In the genomic region with DNA sequence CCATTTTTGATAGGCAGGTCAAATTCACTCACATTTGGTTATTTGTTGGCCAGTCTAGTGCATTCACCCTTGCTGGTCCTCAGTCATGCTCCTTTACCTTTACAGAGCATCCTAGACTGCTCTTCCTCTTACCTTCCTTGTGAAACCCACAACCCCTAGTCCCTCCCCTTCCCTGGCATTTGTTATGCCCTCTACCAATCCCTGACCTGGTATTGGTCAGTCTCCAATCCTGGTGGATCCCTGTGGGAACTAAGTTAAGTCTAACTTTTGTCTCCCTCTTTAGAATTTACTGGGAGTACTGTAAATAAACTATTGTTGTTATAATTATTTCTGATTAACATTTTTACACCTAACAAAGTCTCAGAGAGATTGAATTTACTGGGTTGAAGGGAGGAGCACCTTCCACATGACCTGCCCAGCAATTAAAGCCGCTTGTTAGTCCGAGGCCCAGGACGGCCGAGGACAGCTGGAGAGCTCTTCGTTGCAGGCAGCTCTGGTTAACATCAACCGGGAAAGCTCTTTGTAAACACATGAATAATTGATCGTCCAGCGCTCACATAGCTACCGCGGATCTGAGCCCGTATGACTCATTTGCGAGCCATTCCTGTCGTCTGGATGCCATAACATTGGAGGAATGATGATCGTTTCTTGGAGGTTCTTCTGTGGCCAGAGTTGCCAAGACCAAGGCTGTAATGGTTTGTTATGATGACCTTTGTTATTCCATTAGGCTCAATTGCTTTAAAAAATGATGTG, we compare ENCODE assay signal across 14 cellular contexts. TPM values are rescaled to one million over a fixed set of nuclear protein-coding genes. Genes with fewer than 3 reads are reported as not detected.
A peak's percentile ranks its signal among the peaks of the same experiment; 100 is the strongest.
DNase-seq lines count a peak whose midpoint lies in the region; ATAC-seq and TF ChIP-seq lines count a peak whose summit lies in the region.
"Had no signal": no experiment of that assay in that cellular context is flagged by ENCODE, and none has a peak within 500 bp of the region (broad histone marks: within the 10 kb centered on the region; RNA-seq: fewer than 3 reads in every experiment).

No MANE protein-coding gene starts in this region.

- no peak overlapping the region for H3K27ac ChIP-seq in GM23338 (ENCODE audit: low read depth)
- peak overlapping the region in 4 of 5 donors; percentile 35 to 66 (median 50) for H3K27ac ChIP-seq in stomach
- H3K27ac ChIP-seq: tibial nerve had no signal

- WGBS in stomach, 5 donors = 43 to 76% (median 69%) methylated on average over 14 of the region's 14 CpGs

- no peak overlapping the region for H2AFZ ChIP-seq in GM23338

- H3K9me2 ChIP-seq in GM23338 (ENCODE audit: insufficient read depth) = no peaks in the 10 kb centered on the region

- H3K4me1 Mint-ChIP-seq in GM23338 = peaks cover 13% of the 10 kb centered on the region
- no peaks in the 10 kb centered on the region for H3K4me1 Mint-ChIP-seq in activated CD4-positive, alpha-beta memory T cell treated with anti-CD3 and anti-CD28 coated beads for 36 hours (ENCODE audit: low read depth)
- H3K4me1 Mint-ChIP-seq: activated CD4-positive, alpha-beta T cell treated with anti-CD3 and anti-CD28 coated beads for 36 hours; brain; immature natural killer cell had no signal

- CTCF ChIA-PET in activated CD4-positive, alpha-beta memory T cell treated with anti-CD3 and anti-CD28 coated beads for 36 hours (lab: Charles Lee) = no interaction called here

- H3K27ac Mint-ChIP-seq in GM23338 = no peak overlapping the region; the same call in 1 of the 2 replicates
- no peak overlapping the region for H3K27ac Mint-ChIP-seq in activated CD4-positive, alpha-beta memory T cell treated with anti-CD3 and anti-CD28 coated beads for 36 hours
- H3K27ac Mint-ChIP-seq: activated CD4-positive, alpha-beta T cell treated with anti-CD3 and anti-CD28 coated beads for 36 hours; brain; immature natural killer cell had no signal

- H3K79me2 ChIP-seq in GM23338 (replicated peaks; ENCODE audit: insufficient read depth) = no peaks in the 10 kb centered on the region

- H4K20me1 ChIP-seq in GM23338 (replicated peaks; ENCODE audit: insufficient read depth) = no peaks in the 10 kb centered on the region

- DNase-seq in GM23338 (ENCODE audit: low spot score) (peak; percentile 83), adipocyte (ENCODE audit: low read depth) (peak; percentile 74), iris pigment epithelial cell (ENCODE audit: low read depth) (peak; percentile 77), stomach (no peak), kidney glomerular epithelial cell (lab: John Stamatoyannopoulos, UW) (no peak)
- DNase-seq in stimulated activated CD4-positive, alpha-beta T cell treated with anti-CD3 and anti-CD28 coated beads, Interleukin-4, amount 100 ng/mL, for 1 hour = no peak
- DNase-seq in activated CD4-positive, alpha-beta memory T cell treated with anti-CD3 and anti-CD28 coated beads for 36 hours = no peak
- DNase-seq: activated CD4-positive, alpha-beta T cell treated with anti-CD3 and anti-CD28 coated beads for 36 hours; immature natural killer cell; stimulated activated CD4-positive, alpha-beta T cell treated with anti-CD3 and anti-CD28 coated beads, Interleukin-12 subunit alpha, Interleukin-12 subunit beta, amount 100 ng/mL, for 4 hours had no signal

- H3K36me3 ChIP-seq in GM23338 (ENCODE audit: insufficient read depth) (peaks cover 7% of the 10 kb centered on the region; the same call in 1 of the 2 replicates), adipocyte (ENCODE audit: control insufficient read depth, insufficient read depth, low read length, severe bottlenecking) (peaks cover 11% of the 10 kb centered on the region), stomach (peaks cover 0 to 4% (median 1%) of the 10 kb centered on the region in 4 donors)

- TF ChIP-seq EP300 in stomach (IDR thresholded peaks at IDR 0.05) = peak; percentile 11

- H3K36me3 Mint-ChIP-seq in GM23338 (ENCODE audit: low read depth) = peaks cover 57% of the 10 kb centered on the region
- H3K36me3 Mint-ChIP-seq in activated CD4-positive, alpha-beta memory T cell treated with anti-CD3 and anti-CD28 coated beads for 36 hours = no peaks in the 10 kb centered on the region
- H3K36me3 Mint-ChIP-seq: immature natural killer cell had no signal

- H3K4me3 ChIP-seq in GM23338 (no peak overlapping the region), adipocyte (ENCODE audit: low read length) (peak overlapping the region; percentile 16), stomach (no peak overlapping the region)
- H3K4me3 ChIP-seq: tibial nerve had no signal

- POLR2A ChIA-PET in activated CD4-positive, alpha-beta memory T cell treated with anti-CD3 and anti-CD28 coated beads for 36 hours (lab: Charles Lee) = no interaction called here

- no peak overlapping the region for H3K4me3 Mint-ChIP-seq in GM23338
- H3K4me3 Mint-ChIP-seq in activated CD4-positive, alpha-beta memory T cell treated with anti-CD3 and anti-CD28 coated beads for 36 hours = no peak overlapping the region
- H3K4me3 Mint-ChIP-seq: activated CD4-positive, alpha-beta T cell treated with anti-CD3 and anti-CD28 coated beads for 36 hours; brain; immature natural killer cell had no signal

- H3K9me3 ChIP-seq in adipocyte (ENCODE audit: control insufficient read depth, low read length) (no peaks in the 10 kb centered on the region), stomach (no peaks in the 10 kb centered on the region)
- H3K9me3 ChIP-seq: tibial nerve had no signal

- TF ChIP-seq CTCF in GM23338 (conservative IDR thresholded peaks at IDR 0.05; ENCODE audit: low read depth in 2 of 2) (no peak), stomach (IDR thresholded peaks at IDR 0.05) (no peak)

- H3K9me3 Mint-ChIP-seq in GM23338 = no peaks in the 10 kb centered on the region; the same call in 2 of the 3 replicates
- no peaks in the 10 kb centered on the region for H3K9me3 Mint-ChIP-seq in activated CD4-positive, alpha-beta memory T cell treated with anti-CD3 and anti-CD28 coated beads for 36 hours
- H3K9me3 Mint-ChIP-seq: brain, immature natural killer cell had no signal

- no peak for TF ChIP-seq POLR2A in stomach (IDR thresholded peaks at IDR 0.05)

- ATAC-seq in GM23338 (peak; percentile 99), GM19035 (IDR thresholded peaks at IDR 0.05; ENCODE audit: unreplicated experiment) (no peak)
- ATAC-seq: activated CD4-positive, alpha-beta T cell treated with anti-CD3 and anti-CD28 coated beads for 36 hours had no signal

- H3K4me1 ChIP-seq in GM23338 (ENCODE audit: insufficient read depth) (no peaks in the 10 kb centered on the region; the same call in 1 of the 2 replicates), adipocyte (ENCODE audit: control insufficient read depth, insufficient read depth, low read length) (peaks cover 22% of the 10 kb centered on the region), stomach (peaks cover 0 to 18% (median 9%) of the 10 kb centered on the region in 4 donors)

- H3K9ac ChIP-seq in adipocyte (ENCODE audit: low read length) = no peak overlapping the region

- no peaks in the 10 kb centered on the region for H3K27me3 ChIP-seq in GM23338 (ENCODE audit: insufficient read depth)
- H3K27me3 ChIP-seq in adipocyte (replicated peaks; ENCODE audit: control insufficient read depth, insufficient read depth, low read length) = peaks cover 4% of the 10 kb centered on the region
- no peaks in the 10 kb centered on the region for H3K27me3 ChIP-seq in stomach
- H3K27me3 ChIP-seq: tibial nerve had no signal

- H3F3A ChIP-seq in GM23338 (replicated peaks; ENCODE audit: low read depth) = no peaks in the 10 kb centered on the region

- H3K27me3 Mint-ChIP-seq in GM23338 (ENCODE audit: insufficient read depth, low read depth, poor library complexity) = peaks cover 9% of the 10 kb centered on the region
- peaks cover 11% of the 10 kb centered on the region for H3K27me3 Mint-ChIP-seq in activated CD4-positive, alpha-beta memory T cell treated with anti-CD3 and anti-CD28 coated beads for 36 hours
- H3K27me3 Mint-ChIP-seq: brain had no signal

- intact Hi-C loops in stomach (cut with DNase I; ENCODE audit: low total_unique reads) = no loop called here
- intact Hi-C loops in activated CD4-positive, alpha-beta memory T cell treated with anti-CD3 and anti-CD28 coated beads for 36 hours (cut with micrococcal nuclease) = no loop called here

- H3K4me2 ChIP-seq in GM23338 = no peak overlapping the region

TF ChIP-seq in GM23338, 12 proteins besides CTCF, POLR2A, EP300 and RAD21 (continues in another document):
- TF ChIP-seq NANOG (IDR thresholded peaks at IDR 0.05; ENCODE audit: borderline replicate concordance) (peak; percentile 43; the same call in 1 of the 2 replicates), CREB1 (CRISPR knock-in tag; IDR thresholded peaks at IDR 0.05; ENCODE audit: low read depth) (no peak)

RNA-seq across cellular contexts. Expression of gene MTARC1, which starts 31.9 kb away (rescaled TPM):
- total RNA-seq in GM23338 (2014; rRNA removed; shearing (Covaris generic)) = 29.7 and 33.9 TPM in 2 replicates
- polyA plus RNA-seq in GM23338 (2016; fragmentation: Nextera tagmentation; extraction: Ambion mirVana) = 33.2 and 34.6 TPM in 2 replicates
- 1 to 10 TPM in 4 of 5 donors, under 1 TPM in 1; under 0.01 to 9.9 (median 8.5) TPM for total RNA-seq in stomach
- 1 to 10 TPM; 5.8 to 6.5 (median 5.9) TPM for polyA plus RNA-seq in stomach
- not detected for total RNA-seq in activated CD4-positive, alpha-beta memory T cell treated with anti-CD3 and anti-CD28 coated beads for 36 hours
- total RNA-seq: activated CD4-positive, alpha-beta T cell treated with anti-CD3 and anti-CD28 coated beads for 36 hours; G401 had no signal

Comparison
In these comparisons a context has a peak if more than half of its experiments do, and no peak if none do; other contexts are left out.
1. DNase-seq: peak in GM23338 (single experiment), adipocyte (single experiment) and iris pigment epithelial cell (single experiment); none in stomach (single experiment), stimulated activated CD4-positive, alpha-beta T cell treated with anti-CD3 and anti-CD28 coated beads, Interleukin-4, amount 100 ng/mL, for 1 hour (single experiment), kidney glomerular epithelial cell (single experiment) and activated CD4-positive, alpha-beta memory T cell treated with anti-CD3 and anti-CD28 coated beads for 36 hours (single experiment).